ENCODE assay signal across 10 cellular contexts in genomic region chr5:109273594-109273993, GRCh38.
"Had no signal": no experiment of that assay in that cellular context is flagged by ENCODE, and none has a peak within 500 bp of the region (broad histone marks: within the 10 kb centered on the region; RNA-seq: fewer than 3 reads in every experiment).

No MANE protein-coding gene starts in this region.

- H2AFZ ChIP-seq: GM23338 had no signal

- ATAC-seq: GM23338, K562 had no signal

- H3K27ac ChIP-seq: HL-60 had no signal

- FAIRE-seq: H1, H54, K562 had no signal

- H3K4me3 ChIP-seq: GM23338, K562 had no signal

- H3K4me2 ChIP-seq: GM23338 had no signal

- DNase-seq: H9, HCEC 1CT, HFFc6, IMR-90, KG1 had no signal
